Comparison of ENCODE assay signal across 8 cellular contexts in the genomic region with DNA sequence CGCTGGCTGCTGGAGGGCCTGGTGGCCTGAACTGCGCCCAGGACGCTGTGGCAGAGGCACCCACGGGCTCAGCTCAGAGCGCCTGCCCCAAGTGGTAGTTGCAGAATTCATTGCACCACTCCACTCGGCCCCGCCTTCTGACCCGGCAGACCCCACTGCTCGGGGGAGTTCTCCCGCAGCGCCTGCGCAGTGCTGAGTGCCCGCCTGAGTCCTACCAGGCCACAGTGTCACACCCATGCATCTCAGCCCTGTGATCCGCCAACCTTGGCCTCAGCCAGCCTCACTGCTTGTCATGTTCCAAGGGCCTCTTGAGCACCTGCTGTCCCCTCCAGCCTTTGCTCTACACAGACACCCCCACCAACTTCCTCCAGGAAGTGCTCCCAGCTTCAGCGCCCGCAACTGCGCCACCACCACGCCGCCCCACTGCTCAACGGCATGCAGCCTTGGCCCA. TPM values are rescaled to one million over a fixed set of nuclear protein-coding genes. Genes with fewer than 3 reads are reported as not detected.
DNase-seq lines count a peak whose midpoint lies in the region; ATAC-seq and TF ChIP-seq lines count a peak whose summit lies in the region.

No MANE protein-coding gene starts in this region.

- no peak overlapping the region for H2AFZ ChIP-seq in OCI-LY1 (ENCODE audit: low read length)

- H3K9me3 ChIP-seq in OCI-LY1 (ENCODE audit: low read length) = no peaks in the 10 kb centered on the region

- peak overlapping the region; percentile 49 for H3K4me2 ChIP-seq in OCI-LY1 (ENCODE audit: low read length)

- TF ChIP-seq CTCF in GM12865 (IDR thresholded peaks at IDR 0.05; ENCODE audit: insufficient read depth, low read depth, low read length, missing control alignments) = no peak
- TF ChIP-seq CTCF in OCI-LY1 (IDR thresholded peaks at IDR 0.05; ENCODE audit: low read length) = 0 out of 2 replicates have a peak, but pooled peaks have one; percentile 4

- H3K4me1 ChIP-seq in OCI-LY1 (ENCODE audit: insufficient read depth, low read length, severe bottlenecking) = peaks cover 18% of the 10 kb centered on the region

- no peak for ATAC-seq in GM18858 (IDR thresholded peaks at IDR 0.05; ENCODE audit: unreplicated experiment)

- DNase-seq in GM12865 (ENCODE audit: low read depth) (peak; percentile 49), activated gamma-delta T cell treated with Interleukin-2 at 50 U/mL for 16 hours (peak; percentile 71), DMS153 (lab: John Stamatoyannopoulos, UW) (no peak), posterior vena cava (ENCODE audit: low spot score) (no peak), SK-N-DZ (ENCODE audit: low spot score) (no peak)
- peak; percentile 31 for DNase-seq in stimulated activated CD4-positive, alpha-beta T cell treated with anti-CD3 and anti-CD28 coated beads, Interleukin-2, amount 100 ng/mL, for 4 hours (ENCODE audit: low read depth)

- H3K27ac ChIP-seq in OCI-LY1 (ENCODE audit: low read depth, low read length, poor library complexity, severe bottlenecking) = no peak overlapping the region

- no peaks in the 10 kb centered on the region for H3K27me3 ChIP-seq in OCI-LY1 (ENCODE audit: insufficient read depth, low read length)

- no peak overlapping the region; the same call in 1 of the 2 replicates for H3K9ac ChIP-seq in OCI-LY1 (ENCODE audit: low read length)

- H4K20me1 ChIP-seq in OCI-LY1 (ENCODE audit: insufficient read depth, low read length) = no peaks in the 10 kb centered on the region

- H3K36me3 ChIP-seq in OCI-LY1 (ENCODE audit: insufficient read depth, low read length) = no peaks in the 10 kb centered on the region

- no peaks in the 10 kb centered on the region for H3F3A ChIP-seq in OCI-LY1 (ENCODE audit: insufficient read depth, low read length)

- intact Hi-C loops in posterior vena cava (cut with DNase I) = no loop called here

- no peaks in the 10 kb centered on the region for H3K79me2 ChIP-seq in OCI-LY1 (ENCODE audit: insufficient read depth, low read length)

- H3K4me3 ChIP-seq in GM12865 (ENCODE audit: low read depth, low read length) = no peak overlapping the region
- peak overlapping the region; percentile 39 for H3K4me3 ChIP-seq in OCI-LY1 (ENCODE audit: low read depth, low read length, poor library complexity, severe bottlenecking)

- H3K9me2 ChIP-seq in OCI-LY1 (ENCODE audit: low read depth, low read length) = no peaks in the 10 kb centered on the region

RNA-seq across cellular contexts. Expression of a gene that starts 12.2 kb away (rescaled TPM):
- 1 to 10 TPM in 1 of 2 donors, under 1 TPM in 1; 0.10 to 1.2 TPM for total RNA-seq in posterior vena cava
- polyA plus RNA-seq in SK-N-DZ (2014; cell fraction: cytosol; rRNA removed) = not detected in 2 replicates
- 0.04 TPM in 1 of 2 replicates, not detected in the other for polyA plus RNA-seq in SK-N-DZ (2014; cell fraction: nucleus; rRNA removed)

Comparison
In these comparisons a context has a peak if more than half of its experiments do, and no peak if none do; other contexts are left out.
1. DNase-seq: peak in GM12865 (single experiment), activated gamma-delta T cell treated with Interleukin-2 at 50 U/mL for 16 hours (single experiment) and stimulated activated CD4-positive, alpha-beta T cell treated with anti-CD3 and anti-CD28 coated beads, Interleukin-2, amount 100 ng/mL, for 4 hours (single experiment); none in DMS153 (single experiment), posterior vena cava (single experiment) and SK-N-DZ (single experiment).